In the genomic region with DNA sequence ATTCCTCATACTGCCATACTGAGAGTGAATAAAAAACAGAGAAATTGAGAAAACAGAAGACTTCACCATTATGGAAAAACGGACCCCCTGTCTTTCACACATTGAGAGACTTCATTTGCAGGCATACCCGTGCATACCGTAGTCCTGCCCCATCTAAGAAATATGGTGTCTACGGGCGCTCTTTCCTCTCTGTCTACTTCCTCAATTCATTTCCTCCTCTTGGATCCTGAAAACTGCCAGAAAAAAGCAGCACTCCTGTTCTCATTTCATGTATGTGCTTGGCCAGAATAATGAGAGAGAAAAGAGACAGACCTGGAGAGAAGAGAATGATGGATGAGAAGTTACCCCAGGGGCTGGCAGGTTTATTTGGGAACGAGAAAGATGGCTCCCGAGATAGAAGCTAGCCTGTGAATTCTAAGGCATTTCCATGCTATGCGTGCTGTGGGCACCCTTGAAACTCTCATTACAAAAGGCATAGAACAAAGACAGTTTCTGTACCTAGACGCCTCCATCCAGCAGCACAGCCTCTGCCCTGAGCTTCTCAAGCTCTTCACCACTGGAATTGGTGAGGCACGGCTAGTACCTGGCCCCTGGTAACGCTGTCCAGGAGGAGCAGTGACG, we compare ENCODE assay signal across 17 cellular contexts.
"Had no signal": no experiment of that assay in that cellular context is flagged by ENCODE, and none has a peak within 500 bp of the region (broad histone marks: within the 10 kb centered on the region; RNA-seq: fewer than 3 reads in every experiment).

No MANE protein-coding gene starts in this region.

- H3K4me3 ChIP-seq: gastrocnemius medialis, lower lobe of right lung, tibial nerve, uterus had no signal

- ATAC-seq: esophagus mucosa, gastrocnemius medialis, lower lobe of right lung had no signal

- H3K27me3 ChIP-seq: uterus had no signal

- H3K9me3 ChIP-seq: gastrocnemius medialis, uterus had no signal

- DNase-seq: activated CD4-positive, alpha-beta T cell treated with anti-CD3 and anti-CD28 coated beads, Interleukin-2, amount 10 ng/mL, durations not matched to agents 7 days and 5 days; activated gamma-delta T cell; cerebellar nuclear complex; cortex of kidney; effector CD4-positive, alpha-beta T cell; gastrocnemius medialis; lower lobe of right lung; nucleus accumbens; stimulated activated CD4-positive, alpha-beta T cell treated with anti-CD3 and anti-CD28 coated beads, Interleukin-12 subunit alpha, Interleukin-12 subunit beta, amount 100 ng/mL, for 4 hours; stimulated activated CD4-positive, alpha-beta T cell treated with anti-CD3 and anti-CD28 coated beads, Interleukin-1b, Interleukin-23, amount 100 ng/mL, for 48 hours; stimulated activated CD8-positive, alpha-beta memory T cell treated with anti-CD3 and anti-CD28 coated beads, Interleukin-4, amount 100 ng/mL, for 48 hours; stimulated activated naive CD4-positive, alpha-beta T cell; substantia nigra; T1000; uterus had no signal

- H3K36me3 ChIP-seq: gastrocnemius medialis, lower lobe of right lung, tibial nerve, uterus had no signal

- H3K27ac ChIP-seq: gastrocnemius medialis, lower lobe of right lung, tibial nerve, uterus had no signal

- H3K4me1 ChIP-seq: gastrocnemius medialis, lower lobe of right lung, tibial nerve, uterus had no signal
